ENCODE assay signal across 8 cellular contexts in genomic region chr10:22320591-22321155, GRCh38. TPM values are rescaled to one million over a fixed set of nuclear protein-coding genes. Genes with fewer than 3 reads are reported as not detected.
DNase-seq lines count a peak whose midpoint lies in the region; TF ChIP-seq lines count a peak whose summit lies in the region.

Gene BMI1 (plus strand): TSS chr10:22321099. CDS start chr10:22326450, 5,351 bp downstream.

- H3K4me1 ChIP-seq in muscle layer of colon (ENCODE audit: insufficient read depth, low read length) = peaks cover 59% of the 10 kb centered on the region
- H3K4me1 ChIP-seq in testis = peaks cover 36% of the 10 kb centered on the region

- peak within 1 kb of the TSS; percentile 70 to 89 for H3K4me3 ChIP-seq in muscle layer of colon (ENCODE audit: low read depth in 1 of 2, low read length in 2 of 2)
- peak within 1 kb of the TSS; percentile 74 to 94 for H3K4me3 ChIP-seq in testis

- in situ Hi-C loops in GM13976 (cut with MboI; ENCODE audit: low sequenced_read_pairs, unreplicated experiment) = no loop called here

- peak within 1 kb of the TSS; percentile 58 for H3K9ac ChIP-seq in muscle layer of colon (ENCODE audit: low read length)

- H3K27me3 ChIP-seq in muscle layer of colon (ENCODE audit: control insufficient read depth in 1 of 2, insufficient read depth in 2 of 2, low read length in 2 of 2) = peaks cover 0 to 7% of the 10 kb centered on the region in 2 donors
- H3K27me3 ChIP-seq in testis = no peaks in the 10 kb centered on the region

- 0% methylated on average over 37 of the region's 85 CpGs; no CpG with 5 or more reads in 1 of the 2 donors for WGBS in testis, 2 donors

- peak; percentile 77 for DNase-seq in GM13976 (ENCODE audit: low spot score)
- no peak for DNase-seq in HT1080 (ENCODE audit: low read depth)
- DNase-seq in OCI-M1 (lab: John Stamatoyannopoulos, UW) = peak; percentile 87
- DNase-seq in activated effector memory CD4-positive, alpha-beta T cell treated with anti-CD3 and anti-CD28 coated beads, Interleukin-2, amount 50 U/mL, for 16 hours = peak; percentile 88
- peak; percentile 83 for DNase-seq in fibroblast of gingiva (ENCODE audit: low read depth)
- peak; percentile 91 for DNase-seq in testis

- TF ChIP-seq CTCF in 22Rv1 (IDR thresholded peaks at IDR 0.05) (peak; percentile 27; the same call in 1 of the 2 replicates), GM13976 (IDR thresholded peaks at IDR 0.05; ENCODE audit: borderline replicate concordance, control extremely low read depth, extremely low read depth, insufficient read depth, missing control alignments) (no peak), testis (IDR thresholded peaks at IDR 0.05) (no peak)

- intact Hi-C loops in testis (cut with DNase I; ENCODE audit: low total_unique reads) = no loop called here

- TF ChIP-seq POLR2A in testis (IDR thresholded peaks at IDR 0.05) = no peak

- H3K9me3 ChIP-seq in muscle layer of colon (ENCODE audit: low read length) (no peaks in the 10 kb centered on the region), testis (no peaks in the 10 kb centered on the region)

- no peaks in the 10 kb centered on the region for H3K36me3 ChIP-seq in muscle layer of colon (ENCODE audit: insufficient read depth, low read length)
- H3K36me3 ChIP-seq in testis (ENCODE audit: low read depth, missing control alignments) = no peaks in the 10 kb centered on the region

- H3K27ac ChIP-seq in 22Rv1 (peak within 1 kb of the TSS; percentile 87), muscle layer of colon (ENCODE audit: low read depth, low read length) (peak within 1 kb of the TSS; percentile 96), testis (peak within 1 kb of the TSS; percentile 94 to 97)

RNA-seq across cellular contexts. Expression of gene BMI1, which starts in this region (rescaled TPM):
- 83.6 and 93.3 TPM in 2 replicates for total RNA-seq in HT1080 (2014; rRNA removed; shearing (Covaris generic))
- polyA plus RNA-seq in HT1080 (2015; cell fraction: cytosol; rRNA removed) = 62.8 and 75.0 TPM in 2 replicates
- 77.2 and 87.9 TPM in 2 replicates for polyA plus RNA-seq in HT1080 (2015; cell fraction: nucleus; rRNA removed)
- total RNA-seq in testis = 100 to 1,000 TPM; 111 to 120 TPM
- polyA plus RNA-seq in testis (ENCODE audit: insufficient read depth, low read depth, low replicate concordance) = 56.3 TPM
